1 cellular context compared by ENCODE assay signal in the genomic region with DNA sequence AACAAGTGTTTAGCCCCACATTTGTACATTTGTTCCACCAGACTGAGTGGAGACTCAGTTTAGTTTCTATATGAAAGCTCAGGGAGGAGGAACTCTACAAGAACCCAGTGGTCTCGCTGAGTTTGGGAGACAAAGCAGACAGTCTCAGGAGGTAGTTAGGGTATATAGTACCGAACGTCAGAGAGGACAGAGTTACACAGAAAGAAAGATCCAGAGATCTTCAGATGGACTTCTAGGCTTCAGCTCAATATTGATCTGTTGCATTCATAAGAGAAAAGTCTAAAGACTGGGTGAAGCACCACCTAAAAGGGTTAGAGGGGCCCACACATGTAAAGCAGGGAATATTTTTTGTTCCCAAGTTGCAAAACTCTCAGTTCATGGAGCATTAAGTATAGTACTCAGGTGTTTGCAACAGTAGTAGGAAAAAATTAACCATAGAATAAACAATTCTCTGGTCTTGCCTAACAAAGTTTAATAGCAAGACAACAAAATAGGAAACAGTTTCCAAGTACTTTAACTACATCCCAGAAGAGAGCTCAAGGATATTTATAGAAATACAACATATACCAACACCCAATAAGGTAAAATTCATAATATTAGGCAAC.
TF ChIP-seq lines count a peak whose summit lies in the region.

No MANE protein-coding gene starts in this region.

TF ChIP-seq in HepG2, 621 proteins besides CTCF, POLR2A, EP300 and RAD21 (continued from another document and continues in another):
- TF ChIP-seq, protein P1, sequence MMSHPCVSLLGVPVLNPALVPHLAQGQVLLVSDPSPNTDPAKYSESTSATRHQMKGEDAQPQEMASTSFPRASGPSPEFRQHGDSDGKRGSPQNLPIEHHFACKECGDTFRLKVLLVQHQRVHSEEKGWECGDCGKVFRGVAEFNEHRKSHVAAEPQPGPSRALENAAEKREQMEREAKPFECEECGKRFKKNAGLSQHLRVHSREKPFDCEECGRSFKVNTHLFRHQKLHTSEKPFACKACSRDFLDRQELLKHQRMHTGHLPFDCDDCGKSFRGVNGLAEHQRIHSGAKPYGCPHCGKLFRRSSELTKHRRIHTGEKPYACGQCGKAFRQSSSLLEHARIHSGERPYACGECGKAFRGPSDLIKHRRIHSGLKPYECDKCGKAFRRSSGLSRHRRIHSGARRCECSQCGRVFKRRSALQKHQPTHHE (CRISPR knock-in tag; IDR thresholded peaks at IDR 0.05; ENCODE audit: borderline replicate concordance) = no peak
- TF ChIP-seq KDM1A (CRISPR knock-in tag; IDR thresholded peaks at IDR 0.05) (no peak), CBX2 (IDR thresholded peaks at IDR 0.05; ENCODE audit: low read depth, low read length) (no peak), CBX2 (CRISPR knock-in tag; IDR thresholded peaks at IDR 0.05; ENCODE audit: low read depth) (no peak), CEBPB (IDR thresholded peaks at IDR 0.05; ENCODE audit: borderline replicate concordance, low read depth, low read length) (peak; percentile 95), NONO (IDR thresholded peaks at IDR 0.05) (no peak), NONO (CRISPR knock-in tag; conservative IDR thresholded peaks at IDR 0.05) (peak; percentile 22), CCAR2 (optimal IDR thresholded peaks at IDR 0.05; ENCODE audit: low read depth, low read length) (no peak), ZNF746 (CRISPR knock-in tag; IDR thresholded peaks at IDR 0.05) (no peak), KDM5B (CRISPR knock-in tag; IDR thresholded peaks at IDR 0.05; ENCODE audit: borderline replicate concordance) (no peak), ZNF7 (CRISPR knock-in tag; IDR thresholded peaks at IDR 0.05) (no peak), ZNF572 (CRISPR knock-in tag; IDR thresholded peaks at IDR 0.05) (no peak), HDAC6 (IDR thresholded peaks at IDR 0.05; ENCODE audit: low read depth, low read length) (no peak), ZNF563 (CRISPR knock-in tag; IDR thresholded peaks at IDR 0.05) (no peak), ETV6 (CRISPR knock-in tag; conservative IDR thresholded peaks at IDR 0.05) (no peak), ZSCAN30 (CRISPR knock-in tag; IDR thresholded peaks at IDR 0.05) (no peak), ZNF484 (CRISPR knock-in tag; IDR thresholded peaks at IDR 0.05; ENCODE audit: borderline replicate concordance, low read depth) (no peak), ZEB1 (IDR thresholded peaks at IDR 0.05; ENCODE audit: insufficient replicate concordance, low read depth) (peak; percentile 80), CHD4 (IDR thresholded peaks at IDR 0.05; ENCODE audit: borderline replicate concordance, low read length) (no peak; the same call in 1 of the 2 replicates), PAF1 (CRISPR knock-in tag; IDR thresholded peaks at IDR 0.05) (no peak; the same call in 1 of the 2 replicates), ZNF256 (CRISPR knock-in tag; conservative IDR thresholded peaks at IDR 0.05) (0 out of 2 replicates have a peak, but pooled peaks have one; percentile 41), FIP1L1 (IDR thresholded peaks at IDR 0.05; ENCODE audit: borderline replicate concordance, insufficient read depth, low read depth, low read length) (no peak), MEF2D (CRISPR knock-in tag; IDR thresholded peaks at IDR 0.05) (peak; percentile 84; the same call in 1 of the 2 replicates), ZNF331 (CRISPR knock-in tag; IDR thresholded peaks at IDR 0.05) (peak; percentile 57; the same call in 1 of the 2 replicates), TMF1 (CRISPR knock-in tag; IDR thresholded peaks at IDR 0.05; ENCODE audit: low read depth) (no peak), KDM4B (CRISPR knock-in tag; IDR thresholded peaks at IDR 0.05) (0 out of 2 replicates have a peak, but pooled peaks have one; percentile 40), ZNF510 (CRISPR knock-in tag; IDR thresholded peaks at IDR 0.05; ENCODE audit: low read depth) (no peak), IRX3 (CRISPR knock-in tag; IDR thresholded peaks at IDR 0.05; ENCODE audit: borderline replicate concordance, low read depth) (no peak), ZNF382 (CRISPR knock-in tag; IDR thresholded peaks at IDR 0.05; ENCODE audit: borderline replicate concordance) (no peak), RBAK (CRISPR knock-in tag; IDR thresholded peaks at IDR 0.05) (no peak), TBX3 (IDR thresholded peaks at IDR 0.05; ENCODE audit: borderline replicate concordance) (peak; percentile 28; the same call in 1 of the 2 replicates), ZNF12 (CRISPR knock-in tag; IDR thresholded peaks at IDR 0.05) (no peak; the same call in 1 of the 2 replicates), ZNF343 (CRISPR knock-in tag; IDR thresholded peaks at IDR 0.05) (no peak), ZNF441 (CRISPR knock-in tag; IDR thresholded peaks at IDR 0.05; ENCODE audit: borderline replicate concordance) (no peak), ZBTB42 (CRISPR knock-in tag; IDR thresholded peaks at IDR 0.05) (no peak), GTF3A (CRISPR knock-in tag; conservative IDR thresholded peaks at IDR 0.05) (no peak)
- TF ChIP-seq, protein P2, sequence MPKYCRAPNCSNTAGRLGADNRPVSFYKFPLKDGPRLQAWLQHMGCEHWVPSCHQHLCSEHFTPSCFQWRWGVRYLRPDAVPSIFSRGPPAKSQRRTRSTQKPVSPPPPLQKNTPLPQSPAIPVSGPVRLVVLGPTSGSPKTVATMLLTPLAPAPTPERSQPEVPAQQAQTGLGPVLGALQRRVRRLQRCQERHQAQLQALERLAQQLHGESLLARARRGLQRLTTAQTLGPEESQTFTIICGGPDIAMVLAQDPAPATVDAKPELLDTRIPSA (CRISPR knock-in tag; IDR thresholded peaks at IDR 0.05; ENCODE audit: borderline replicate concordance) = no peak
- TF ChIP-seq, protein P3, sequence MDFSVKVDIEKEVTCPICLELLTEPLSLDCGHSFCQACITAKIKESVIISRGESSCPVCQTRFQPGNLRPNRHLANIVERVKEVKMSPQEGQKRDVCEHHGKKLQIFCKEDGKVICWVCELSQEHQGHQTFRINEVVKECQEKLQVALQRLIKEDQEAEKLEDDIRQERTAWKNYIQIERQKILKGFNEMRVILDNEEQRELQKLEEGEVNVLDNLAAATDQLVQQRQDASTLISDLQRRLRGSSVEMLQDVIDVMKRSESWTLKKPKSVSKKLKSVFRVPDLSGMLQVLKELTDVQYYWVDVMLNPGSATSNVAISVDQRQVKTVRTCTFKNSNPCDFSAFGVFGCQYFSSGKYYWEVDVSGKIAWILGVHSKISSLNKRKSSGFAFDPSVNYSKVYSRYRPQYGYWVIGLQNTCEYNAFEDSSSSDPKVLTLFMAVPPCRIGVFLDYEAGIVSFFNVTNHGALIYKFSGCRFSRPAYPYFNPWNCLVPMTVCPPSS (IDR thresholded peaks at IDR 0.05) = no peak
- TF ChIP-seq, protein P4, sequence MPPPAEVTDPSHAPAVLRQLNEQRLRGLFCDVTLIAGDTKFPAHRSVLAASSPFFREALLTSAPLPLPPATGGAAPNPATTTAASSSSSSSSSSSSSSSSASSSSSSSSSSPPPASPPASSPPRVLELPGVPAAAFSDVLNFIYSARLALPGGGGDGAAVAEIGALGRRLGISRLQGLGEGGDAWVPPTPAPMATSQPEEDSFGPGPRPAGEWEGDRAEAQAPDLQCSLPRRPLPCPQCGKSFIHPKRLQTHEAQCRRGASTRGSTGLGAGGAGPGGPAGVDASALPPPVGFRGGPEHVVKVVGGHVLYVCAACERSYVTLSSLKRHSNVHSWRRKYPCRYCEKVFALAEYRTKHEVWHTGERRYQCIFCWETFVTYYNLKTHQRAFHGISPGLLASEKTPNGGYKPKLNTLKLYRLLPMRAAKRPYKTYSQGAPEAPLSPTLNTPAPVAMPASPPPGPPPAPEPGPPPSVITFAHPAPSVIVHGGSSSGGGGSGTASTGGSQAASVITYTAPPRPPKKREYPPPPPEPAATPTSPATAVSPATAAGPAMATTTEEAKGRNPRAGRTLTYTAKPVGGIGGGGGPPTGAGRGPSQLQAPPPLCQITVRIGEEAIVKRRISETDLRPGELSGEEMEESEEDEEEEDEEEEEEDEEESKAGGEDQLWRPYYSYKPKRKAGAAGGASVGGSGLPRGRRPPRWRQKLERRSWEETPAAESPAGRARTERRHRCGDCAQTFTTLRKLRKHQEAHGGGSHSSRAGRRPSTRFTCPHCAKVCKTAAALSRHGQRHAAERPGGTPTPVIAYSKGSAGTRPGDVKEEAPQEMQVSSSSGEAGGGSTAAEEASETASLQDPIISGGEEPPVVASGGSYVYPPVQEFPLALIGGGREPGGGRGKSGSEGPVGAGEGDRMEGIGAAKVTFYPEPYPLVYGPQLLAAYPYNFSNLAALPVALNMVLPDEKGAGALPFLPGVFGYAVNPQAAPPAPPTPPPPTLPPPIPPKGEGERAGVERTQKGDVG (CRISPR knock-in tag; IDR thresholded peaks at IDR 0.05; ENCODE audit: borderline replicate concordance) = no peak
- TF ChIP-seq, protein P5, sequence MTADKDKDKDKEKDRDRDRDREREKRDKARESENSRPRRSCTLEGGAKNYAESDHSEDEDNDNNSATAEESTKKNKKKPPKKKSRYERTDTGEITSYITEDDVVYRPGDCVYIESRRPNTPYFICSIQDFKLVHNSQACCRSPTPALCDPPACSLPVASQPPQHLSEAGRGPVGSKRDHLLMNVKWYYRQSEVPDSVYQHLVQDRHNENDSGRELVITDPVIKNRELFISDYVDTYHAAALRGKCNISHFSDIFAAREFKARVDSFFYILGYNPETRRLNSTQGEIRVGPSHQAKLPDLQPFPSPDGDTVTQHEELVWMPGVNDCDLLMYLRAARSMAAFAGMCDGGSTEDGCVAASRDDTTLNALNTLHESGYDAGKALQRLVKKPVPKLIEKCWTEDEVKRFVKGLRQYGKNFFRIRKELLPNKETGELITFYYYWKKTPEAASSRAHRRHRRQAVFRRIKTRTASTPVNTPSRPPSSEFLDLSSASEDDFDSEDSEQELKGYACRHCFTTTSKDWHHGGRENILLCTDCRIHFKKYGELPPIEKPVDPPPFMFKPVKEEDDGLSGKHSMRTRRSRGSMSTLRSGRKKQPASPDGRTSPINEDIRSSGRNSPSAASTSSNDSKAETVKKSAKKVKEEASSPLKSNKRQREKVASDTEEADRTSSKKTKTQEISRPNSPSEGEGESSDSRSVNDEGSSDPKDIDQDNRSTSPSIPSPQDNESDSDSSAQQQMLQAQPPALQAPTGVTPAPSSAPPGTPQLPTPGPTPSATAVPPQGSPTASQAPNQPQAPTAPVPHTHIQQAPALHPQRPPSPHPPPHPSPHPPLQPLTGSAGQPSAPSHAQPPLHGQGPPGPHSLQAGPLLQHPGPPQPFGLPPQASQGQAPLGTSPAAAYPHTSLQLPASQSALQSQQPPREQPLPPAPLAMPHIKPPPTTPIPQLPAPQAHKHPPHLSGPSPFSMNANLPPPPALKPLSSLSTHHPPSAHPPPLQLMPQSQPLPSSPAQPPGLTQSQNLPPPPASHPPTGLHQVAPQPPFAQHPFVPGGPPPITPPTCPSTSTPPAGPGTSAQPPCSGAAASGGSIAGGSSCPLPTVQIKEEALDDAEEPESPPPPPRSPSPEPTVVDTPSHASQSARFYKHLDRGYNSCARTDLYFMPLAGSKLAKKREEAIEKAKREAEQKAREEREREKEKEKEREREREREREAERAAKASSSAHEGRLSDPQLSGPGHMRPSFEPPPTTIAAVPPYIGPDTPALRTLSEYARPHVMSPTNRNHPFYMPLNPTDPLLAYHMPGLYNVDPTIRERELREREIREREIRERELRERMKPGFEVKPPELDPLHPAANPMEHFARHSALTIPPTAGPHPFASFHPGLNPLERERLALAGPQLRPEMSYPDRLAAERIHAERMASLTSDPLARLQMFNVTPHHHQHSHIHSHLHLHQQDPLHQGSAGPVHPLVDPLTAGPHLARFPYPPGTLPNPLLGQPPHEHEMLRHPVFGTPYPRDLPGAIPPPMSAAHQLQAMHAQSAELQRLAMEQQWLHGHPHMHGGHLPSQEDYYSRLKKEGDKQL (CRISPR knock-in tag; IDR thresholded peaks at IDR 0.05; ENCODE audit: low read depth) = peak; percentile 44; the same call in 1 of the 2 replicates
- TF ChIP-seq, protein P6, sequence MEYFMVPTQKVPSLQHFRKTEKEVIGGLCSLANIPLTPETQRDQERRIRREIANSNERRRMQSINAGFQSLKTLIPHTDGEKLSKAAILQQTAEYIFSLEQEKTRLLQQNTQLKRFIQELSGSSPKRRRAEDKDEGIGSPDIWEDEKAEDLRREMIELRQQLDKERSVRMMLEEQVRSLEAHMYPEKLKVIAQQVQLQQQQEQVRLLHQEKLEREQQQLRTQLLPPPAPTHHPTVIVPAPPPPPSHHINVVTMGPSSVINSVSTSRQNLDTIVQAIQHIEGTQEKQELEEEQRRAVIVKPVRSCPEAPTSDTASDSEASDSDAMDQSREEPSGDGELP (IDR thresholded peaks at IDR 0.05; ENCODE audit: borderline replicate concordance, low read depth) = peak; percentile 74
- TF ChIP-seq, protein P7, sequence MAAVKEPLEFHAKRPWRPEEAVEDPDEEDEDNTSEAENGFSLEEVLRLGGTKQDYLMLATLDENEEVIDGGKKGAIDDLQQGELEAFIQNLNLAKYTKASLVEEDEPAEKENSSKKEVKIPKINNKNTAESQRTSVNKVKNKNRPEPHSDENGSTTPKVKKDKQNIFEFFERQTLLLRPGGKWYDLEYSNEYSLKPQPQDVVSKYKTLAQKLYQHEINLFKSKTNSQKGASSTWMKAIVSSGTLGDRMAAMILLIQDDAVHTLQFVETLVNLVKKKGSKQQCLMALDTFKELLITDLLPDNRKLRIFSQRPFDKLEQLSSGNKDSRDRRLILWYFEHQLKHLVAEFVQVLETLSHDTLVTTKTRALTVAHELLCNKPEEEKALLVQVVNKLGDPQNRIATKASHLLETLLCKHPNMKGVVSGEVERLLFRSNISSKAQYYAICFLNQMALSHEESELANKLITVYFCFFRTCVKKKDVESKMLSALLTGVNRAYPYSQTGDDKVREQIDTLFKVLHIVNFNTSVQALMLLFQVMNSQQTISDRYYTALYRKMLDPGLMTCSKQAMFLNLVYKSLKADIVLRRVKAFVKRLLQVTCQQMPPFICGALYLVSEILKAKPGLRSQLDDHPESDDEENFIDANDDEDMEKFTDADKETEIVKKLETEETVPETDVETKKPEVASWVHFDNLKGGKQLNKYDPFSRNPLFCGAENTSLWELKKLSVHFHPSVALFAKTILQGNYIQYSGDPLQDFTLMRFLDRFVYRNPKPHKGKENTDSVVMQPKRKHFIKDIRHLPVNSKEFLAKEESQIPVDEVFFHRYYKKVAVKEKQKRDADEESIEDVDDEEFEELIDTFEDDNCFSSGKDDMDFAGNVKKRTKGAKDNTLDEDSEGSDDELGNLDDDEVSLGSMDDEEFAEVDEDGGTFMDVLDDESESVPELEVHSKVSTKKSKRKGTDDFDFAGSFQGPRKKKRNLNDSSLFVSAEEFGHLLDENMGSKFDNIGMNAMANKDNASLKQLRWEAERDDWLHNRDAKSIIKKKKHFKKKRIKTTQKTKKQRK (IDR thresholded peaks at IDR 0.05; ENCODE audit: low read length) = no peak
- TF ChIP-seq, protein P8, sequence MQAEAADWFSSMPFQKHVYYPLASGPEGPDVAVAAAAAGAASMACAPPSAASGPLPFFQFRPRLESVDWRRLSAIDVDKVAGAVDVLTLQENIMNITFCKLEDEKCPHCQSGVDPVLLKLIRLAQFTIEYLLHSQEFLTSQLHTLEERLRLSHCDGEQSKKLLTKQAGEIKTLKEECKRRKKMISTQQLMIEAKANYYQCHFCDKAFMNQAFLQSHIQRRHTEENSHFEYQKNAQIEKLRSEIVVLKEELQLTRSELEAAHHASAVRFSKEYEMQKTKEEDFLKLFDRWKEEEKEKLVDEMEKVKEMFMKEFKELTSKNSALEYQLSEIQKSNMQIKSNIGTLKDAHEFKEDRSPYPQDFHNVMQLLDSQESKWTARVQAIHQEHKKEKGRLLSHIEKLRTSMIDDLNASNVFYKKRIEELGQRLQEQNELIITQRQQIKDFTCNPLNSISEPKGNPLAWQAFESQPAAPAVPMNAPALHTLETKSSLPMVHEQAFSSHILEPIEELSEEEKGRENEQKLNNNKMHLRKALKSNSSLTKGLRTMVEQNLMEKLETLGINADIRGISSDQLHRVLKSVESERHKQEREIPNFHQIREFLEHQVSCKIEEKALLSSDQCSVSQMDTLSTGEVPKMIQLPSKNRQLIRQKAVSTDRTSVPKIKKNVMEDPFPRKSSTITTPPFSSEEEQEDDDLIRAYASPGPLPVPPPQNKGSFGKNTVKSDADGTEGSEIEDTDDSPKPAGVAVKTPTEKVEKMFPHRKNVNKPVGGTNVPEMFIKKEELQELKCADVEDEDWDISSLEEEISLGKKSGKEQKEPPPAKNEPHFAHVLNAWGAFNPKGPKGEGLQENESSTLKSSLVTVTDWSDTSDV (CRISPR knock-in tag; IDR thresholded peaks at IDR 0.05) = no peak
